10 cellular contexts compared by ENCODE assay signal in the genomic region with DNA sequence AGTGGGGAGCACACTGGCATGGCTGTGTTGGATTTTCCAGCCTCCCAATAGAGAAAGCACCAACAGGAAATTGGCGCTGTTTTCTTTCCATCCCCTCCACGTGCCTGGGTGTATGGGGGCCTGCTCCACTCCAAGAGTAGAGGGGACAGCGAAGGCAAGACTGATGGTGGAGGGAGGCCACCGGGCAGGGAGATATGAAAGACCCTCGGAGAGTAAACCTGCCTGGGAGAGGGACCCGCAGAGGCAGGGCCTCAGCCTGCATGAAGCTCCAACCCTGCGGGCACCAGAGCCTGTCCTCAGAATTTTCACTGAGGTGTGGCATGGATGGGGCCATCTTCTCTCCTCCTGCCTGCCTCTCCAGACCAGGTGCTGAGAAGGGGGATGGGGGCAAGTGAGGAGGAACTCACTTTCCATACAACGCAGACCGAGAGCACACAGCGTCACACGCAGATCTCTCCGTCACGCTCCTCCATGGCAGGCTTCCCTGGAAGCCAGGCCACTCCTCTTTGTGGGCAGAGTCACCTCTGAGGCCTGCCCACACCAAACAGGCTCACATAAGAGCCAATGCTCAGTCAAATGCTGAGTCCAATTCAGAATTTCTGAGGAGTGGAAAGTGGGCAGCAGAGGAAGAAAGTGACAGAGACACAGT. TPM values are rescaled to one million over a fixed set of nuclear protein-coding genes. Genes with fewer than 3 reads are reported as not detected.
DNase-seq lines count a peak whose midpoint lies in the region; TF ChIP-seq lines count a peak whose summit lies in the region.
"Had no signal": no experiment of that assay in that cellular context is flagged by ENCODE, and none has a peak within 500 bp of the region (broad histone marks: within the 10 kb centered on the region; RNA-seq: fewer than 3 reads in every experiment).

No MANE protein-coding gene starts in this region.

- dilution Hi-C loops in mammary epithelial cell (cut with HindIII; ENCODE audit: low sequenced_read_pairs), result no loop called here

- H3K4me1 ChIP-seq in breast epithelium (peaks cover 0 to 15% of the 10 kb centered on the region in 2 donors), mammary epithelial cell (ENCODE audit: insufficient read depth, low read length) (no peaks in the 10 kb centered on the region)

- 91% methylated on average over 12 of the region's 13 CpGs for WGBS in mammary epithelial cell (ENCODE audit: low coverage, missing lambda C conversion rate)

- H3K9me3 ChIP-seq in breast epithelium (no peaks in the 10 kb centered on the region), mammary epithelial cell (replicated peaks; ENCODE audit: insufficient read depth, low read length) (no peaks in the 10 kb centered on the region)

- DNase-seq in breast epithelium (ENCODE audit: low spot score in 2 of 2) (no peak), mammary epithelial cell (no peak), mucosa of gallbladder (ENCODE audit: low spot score) (peak; percentile 46), DMS 273 treated with DMSO at 0.1 percent for 48 hours (lab: John Stamatoyannopoulos, UW) (no peak), cortex of kidney (lab: John Stamatoyannopoulos, UW) (no peak), substantia nigra (lab: John Stamatoyannopoulos, UW) (no peak), kidney glomerular epithelial cell (lab: John Stamatoyannopoulos, UW) (no peak)

- in situ Hi-C loops in mammary epithelial cell (cut with MboI; ENCODE audit: low sequenced_read_pairs in 2 of 2), result no loop called here

- H4K20me1 ChIP-seq in mammary epithelial cell (ENCODE audit: insufficient read depth, low read length), result peaks cover 3% of the 10 kb centered on the region

- H3K4me2 ChIP-seq in mammary epithelial cell (ENCODE audit: insufficient read depth, low read depth, low read length), result no peak overlapping the region

- H3K79me2 ChIP-seq in mammary epithelial cell (ENCODE audit: insufficient read depth, low read length), result peaks cover 97% of the 10 kb centered on the region

- no peak for TF ChIP-seq POLR2A in breast epithelium (IDR thresholded peaks at IDR 0.05)

- H3K27me3 ChIP-seq in breast epithelium, result no peaks in the 10 kb centered on the region
- H3K27me3 ChIP-seq in mammary epithelial cell (ENCODE audit: insufficient read depth, low read length), result no peaks in the 10 kb centered on the region

- intact Hi-C loops in breast epithelium (cut with DNase I; ENCODE audit: low total_unique reads) (no loop called here), mammary epithelial cell (cut with micrococcal nuclease) (no loop called here)

- H3K27ac ChIP-seq in breast epithelium, result peak overlapping the region; percentile 70 to 84
- no peak overlapping the region for H3K27ac ChIP-seq in mammary epithelial cell (ENCODE audit: insufficient read depth, low read depth, low read length)
- H3K27ac ChIP-seq in angular gyrus (ENCODE audit: low read depth, low read length), result peak overlapping the region; percentile 24
- no peak overlapping the region for H3K27ac ChIP-seq in substantia nigra (ENCODE audit: low read depth, low read length, poor library complexity, severe bottlenecking)
- H3K27ac ChIP-seq: C4-2B had no signal

- BruUV-seq in mammary epithelial cell (replicated peaks; lab: Mats Ljungman, UMichigan), result no TSS peak

- CTCF ChIA-PET in mammary epithelial cell (lab: Charles Lee; ENCODE audit: low non-redundant PET), result no interaction called here

- H3K36me3 ChIP-seq in breast epithelium, result no peaks in the 10 kb centered on the region
- H3K36me3 ChIP-seq in mammary epithelial cell (ENCODE audit: insufficient read depth, low read length), result no peaks in the 10 kb centered on the region

- TF ChIP-seq CTCF in breast epithelium (IDR thresholded peaks at IDR 0.05) (no peak), mammary epithelial cell (conservative IDR thresholded peaks at IDR 0.05 in 1 of 2, IDR thresholded peaks at IDR 0.05 in 1 of 2; ENCODE audit: extremely low read depth in 1 of 2, insufficient read depth in 1 of 2, low read depth in 1 of 2, low read length in 2 of 2) (no peak)

- H3K4me3 ChIP-seq in breast epithelium (no peak overlapping the region), mammary epithelial cell (replicated peaks in 1 of 3; ENCODE audit: insufficient read depth in 1 of 3, low read depth in 2 of 3, low read length in 3 of 3) (no peak overlapping the region)

- no peak overlapping the region for H2AFZ ChIP-seq in mammary epithelial cell (ENCODE audit: low read depth, low read length)

- no peak overlapping the region for H3K9ac ChIP-seq in mammary epithelial cell (ENCODE audit: insufficient read depth, low read length)

RNA-seq across cellular contexts. Expression of gene ANXA11, which starts 18.8 kb away (rescaled TPM):
- total RNA-seq in breast epithelium, result 100 to 1,000 TPM in 1 of 3 donors, 10 to 100 TPM in 2; 83.3 to 102 (median 93.4) TPM
- 100 to 1,000 TPM in 1 of 2 donors, 10 to 100 TPM in 1; 36.8 to 117 TPM for total RNA-seq in mammary epithelial cell
- 75.0 TPM for polyA plus RNA-seq in mammary epithelial cell
- polyA minus RNA-seq in mammary epithelial cell, result 154 TPM
- total RNA-seq in mucosa of gallbladder, result 247 TPM

RNA-seq across cellular contexts. Expression of gene PLAC9, which starts 54.0 kb away (rescaled TPM):
- total RNA-seq in breast epithelium (10 to 100 TPM in 2 of 3 donors, 1 to 10 TPM in 1; 7.5 to 66.2 (median 13.4) TPM), mammary epithelial cell (under 1 TPM; 0.50 to 0.68 TPM), mucosa of gallbladder (8.5 TPM)
- 0.10 TPM for polyA plus RNA-seq in mammary epithelial cell
- polyA minus RNA-seq in mammary epithelial cell, result not detected
- total RNA-seq: T-helper 2 cell treated with Interferon-gamma antibody and Interleukin-4, amounts not matched to agents 100 ng/mL and 5 ng/mL, for 36 hours had no signal

Comparison
In these comparisons a context has a peak if more than half of its experiments do, and no peak if none do; other contexts are left out.
1. H3K27ac ChIP-seq: peak in breast epithelium (2 of 2) and angular gyrus (single experiment); none in mammary epithelial cell (single experiment) and substantia nigra (single experiment).